In the genomic region with DNA sequence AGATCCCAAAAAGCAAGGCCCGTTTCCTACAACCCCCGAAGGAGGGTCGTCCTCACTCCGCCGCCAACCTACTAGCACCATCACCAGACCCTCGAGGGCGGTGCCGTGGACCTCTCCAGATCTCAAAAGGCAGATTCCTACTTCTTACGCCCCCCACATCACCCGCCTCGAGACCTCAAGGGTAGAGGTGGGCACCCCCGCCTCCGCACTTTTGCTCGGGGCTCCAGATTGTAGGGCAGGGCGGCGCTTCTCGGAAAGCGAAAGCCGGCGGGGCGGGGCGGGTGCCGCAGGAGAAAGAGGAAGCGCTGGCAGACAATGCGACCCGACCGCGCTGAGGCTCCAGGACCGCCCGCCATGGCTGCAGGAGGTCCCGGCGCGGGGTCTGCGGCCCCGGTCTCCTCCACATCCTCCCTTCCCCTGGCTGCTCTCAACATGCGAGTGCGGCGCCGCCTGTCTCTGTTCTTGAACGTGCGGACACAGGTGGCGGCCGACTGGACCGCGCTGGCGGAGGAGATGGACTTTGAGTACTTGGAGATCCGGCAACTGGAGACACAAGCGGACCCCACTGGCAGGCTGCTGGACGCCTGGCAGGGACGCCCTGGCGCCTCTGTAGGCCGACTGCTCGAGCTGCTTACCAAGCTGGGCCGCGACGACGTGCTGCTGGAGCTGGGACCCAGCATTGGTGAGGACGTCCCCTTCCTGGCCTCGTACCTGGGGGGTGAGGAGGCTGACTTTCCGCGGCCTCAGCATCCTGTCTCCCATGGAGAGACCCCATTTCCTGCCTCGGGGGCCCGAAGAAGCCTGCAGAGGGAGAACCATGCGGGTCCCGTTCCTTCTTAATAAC, we compare ENCODE assay signal across 9 cellular contexts. TPM values are rescaled to one million over a fixed set of nuclear protein-coding genes. Genes with fewer than 3 reads are reported as not detected.
A peak's percentile ranks its signal among the peaks of the same experiment; 100 is the strongest.
DNase-seq lines count a peak whose midpoint lies in the region; ATAC-seq, FAIRE-seq and TF ChIP-seq lines count a peak whose summit lies in the region.
"Had no signal": no experiment of that assay in that cellular context is flagged by ENCODE, and none has a peak within 500 bp of the region (broad histone marks: within the 10 kb centered on the region; RNA-seq: fewer than 3 reads in every experiment).

A gene (plus strand): TSS at position 315 of the 844 bp plus-strand sequence. CDS start 40 bp downstream, at position 355.

- DNase-seq in DMS53 (lab: John Stamatoyannopoulos, UW) (peak; percentile 52), DMS53 treated with DMSO at 0.1 percent for 48 hours (lab: John Stamatoyannopoulos, UW; ENCODE audit: unreplicated experiment) (no peak), NOMO-1 treated with DMSO at 0.1 percent for 48 hours (lab: John Stamatoyannopoulos, UW; ENCODE audit: unreplicated experiment) (peak; percentile 84), H1 (ENCODE audit: low read depth in 1 of 2, low spot score in 2 of 2) (peak in 1 of 2 experiments; percentile 85), mesendoderm (peak; percentile 79)
- peak; percentile 72 to 83 (median 75) for DNase-seq in activated CD8-positive, alpha-beta memory T cell treated with anti-CD3 and anti-CD28 coated beads for 48 hours (ENCODE audit: low read depth in 2 of 3, low spot score in 2 of 3)
- DNase-seq in stimulated activated CD8-positive, alpha-beta memory T cell treated with anti-CD3 and anti-CD28 coated beads, Interleukin-15, amount 100 ng/mL, for 1 hour (ENCODE audit: low read depth), result peak; percentile 73

- WGBS in H1 (ENCODE audit: extremely low coverage in 1 of 2, insufficient coverage in 1 of 2, insufficient read length in 1 of 2, insufficient replicate concordance in 2 of 2, low coverage in 1 of 2, low lambda C conversion rate in 2 of 2, missing lambda C conversion rate in 1 of 2), 2 experiments, result 5% methylated on average over 59 of the region's 65 CpGs; no CpG with 5 or more reads in 1 of the 2 experiments
- WGBS in mesendoderm (ENCODE audit: extremely low coverage, insufficient coverage, low lambda C conversion rate), result no CpG with 5 or more reads among the region's 65 CpGs

- TF ChIP-seq EP300 in H1 (IDR thresholded peaks at IDR 0.05; ENCODE audit: borderline replicate concordance in 1 of 2, low read depth in 2 of 2, low read length in 2 of 2), result no peak

- H3K9me3 ChIP-seq in H1 (ENCODE audit: insufficient read depth in 2 of 2, low read depth in 1 of 2, low read length in 1 of 2), result no peaks in the 10 kb centered on the region

- CTCF ChIA-PET in H1 (lab: Charles Lee; ENCODE audit: partially characterized antibody), result interaction anchor here (0.7 to 8.1 kb wide), 13 partner anchors 15 to 667 kb away, joined by 3 to 52 read pairs (median 4); no protein-coding TSS in a partner anchor

- peak in 1 of 2 experiments; percentile 48; a peak in 2 of 3 replicates for TF ChIP-seq POLR2A in H1 (IDR thresholded peaks at IDR 0.05; ENCODE audit: control extremely low read depth in 1 of 2, low read depth in 2 of 2, low read length in 2 of 2)

- no peak within 1 kb of the TSS for H2BK20ac ChIP-seq in H1 (ENCODE audit: low read length)

- H3K9ac ChIP-seq in H1 (replicated peaks in 1 of 4; ENCODE audit: extremely low read depth in 1 of 4, low read depth in 3 of 4, low read length in 3 of 4), result peak within 1 kb of the TSS; percentile 71 to 74 (median 72)
- peak within 1 kb of the TSS; percentile 93 for H3K9ac ChIP-seq in mesendoderm (ENCODE audit: low read length)

- peak within 1 kb of the TSS; percentile 64 to 95 for H3K4me2 ChIP-seq in H1 (ENCODE audit: insufficient read depth in 1 of 2, low read depth in 2 of 2, low read length in 2 of 2)
- peak within 1 kb of the TSS; percentile 86 for H3K4me2 ChIP-seq in mesendoderm (ENCODE audit: low read length)

- no peak within 1 kb of the TSS for H2AK5ac ChIP-seq in H1 (ENCODE audit: low read depth, low read length)
- peak within 1 kb of the TSS; percentile 48 for H2AK5ac ChIP-seq in mesendoderm (ENCODE audit: low read length)

- peak within 1 kb of the TSS; percentile 87 for H2BK5ac ChIP-seq in H1 (ENCODE audit: low read depth, low read length)
- peak within 1 kb of the TSS; percentile 81 for H2BK5ac ChIP-seq in mesendoderm (ENCODE audit: low read length)

- H3K36me3 ChIP-seq in H1 (ENCODE audit: control insufficient read depth in 2 of 4, insufficient read depth in 4 of 4, low read length in 3 of 4) (peaks cover 3 to 16% (median 11%) of the 10 kb centered on the region in 4 experiments; a peak in 6 of 8 replicates), mesendoderm (ENCODE audit: control insufficient read depth, insufficient read depth, low read length) (no peaks in the 10 kb centered on the region)

- peak within 1 kb of the TSS; percentile 99 for H4K91ac ChIP-seq in H1 (replicated peaks; ENCODE audit: insufficient read length, low read length)

- H4K5ac ChIP-seq in H1 (ENCODE audit: insufficient read length, low read depth, low read length), result peak within 1 kb of the TSS; percentile 99
- no peak within 1 kb of the TSS for H4K5ac ChIP-seq in mesendoderm (ENCODE audit: low read length)

- FAIRE-seq in H1 (lab: Jason Lieb, UNC), result no peak
- FAIRE-seq: A204.1 had no signal

- peak within 1 kb of the TSS; percentile 48 for H2BK120ac ChIP-seq in H1 (replicated peaks; ENCODE audit: low read depth, low read length)
- H2BK120ac ChIP-seq in mesendoderm (ENCODE audit: low read depth, low read length), result peak within 1 kb of the TSS; percentile 0

- H3K79me1 ChIP-seq in H1 (ENCODE audit: low read depth, low read length) (no peaks in the 10 kb centered on the region; the same call in 1 of the 2 replicates), mesendoderm (ENCODE audit: low read length) (peaks cover 10% of the 10 kb centered on the region)

- peak within 1 kb of the TSS; percentile 59 for H3K23ac ChIP-seq in H1 (ENCODE audit: insufficient read length)
- peak within 1 kb of the TSS; percentile 90 for H3K23ac ChIP-seq in mesendoderm (ENCODE audit: low read length)

- peak within 1 kb of the TSS; percentile 29 for H3K14ac ChIP-seq in H1 (ENCODE audit: insufficient read length)

- no peak for TF ChIP-seq CTCF in H1 (IDR thresholded peaks at IDR 0.05; ENCODE audit: control extremely low read depth in 1 of 3, insufficient read depth in 1 of 3, low read depth in 1 of 3, low read length in 3 of 3)

- H3K56ac ChIP-seq in H1 (replicated peaks; ENCODE audit: insufficient read length, low read depth, low read length), result peak within 1 kb of the TSS; percentile 77
- peak within 1 kb of the TSS; percentile 97 for H3K56ac ChIP-seq in mesendoderm (ENCODE audit: low read length)

- H3K23me2 ChIP-seq in H1 (ENCODE audit: low read depth, low read length), result peaks cover 21% of the 10 kb centered on the region

- H3K4ac ChIP-seq in H1 (replicated peaks; ENCODE audit: insufficient read length, low read depth, low read length) (peak within 1 kb of the TSS; percentile 93), mesendoderm (ENCODE audit: low read depth, low read length) (peak within 1 kb of the TSS; percentile 66)

- peak within 1 kb of the TSS; percentile 96 for H2BK12ac ChIP-seq in H1 (ENCODE audit: low read depth, low read length)

- POLR2A ChIA-PET in H1 (lab: Charles Lee; ENCODE audit: partially characterized antibody), result interaction anchor here (0.7 to 3.7 kb wide), 5 partner anchors 9 to 41 kb away, joined by 3 to 38 read pairs (median 3); a partner anchor contains a TSS

- 0 out of 4 replicates have a peak, but pooled peaks of 1 of the 2 experiments have one; percentile 12 for TF ChIP-seq RAD21 in H1 (IDR thresholded peaks at IDR 0.05 in 1 of 2, conservative IDR thresholded peaks at IDR 0.05 in 1 of 2; ENCODE audit: low read depth in 2 of 2, low read length in 2 of 2)

- H4K8ac ChIP-seq in H1 (ENCODE audit: extremely low read depth, insufficient read depth, low read length) (peak within 1 kb of the TSS; percentile 96), mesendoderm (ENCODE audit: low read depth, low read length) (no peak within 1 kb of the TSS)

- H3K79me2 ChIP-seq in H1 (ENCODE audit: control insufficient read depth in 1 of 2, insufficient read depth in 2 of 2, low read length in 2 of 2), result peaks cover 0 to 12% of the 10 kb centered on the region in 2 experiments; a peak in 1 of 4 replicates
- peaks cover 7% of the 10 kb centered on the region for H3K79me2 ChIP-seq in mesendoderm (ENCODE audit: control insufficient read depth, insufficient read depth, low read length)

- peak within 1 kb of the TSS; percentile 98 for H3K18ac ChIP-seq in H1 (ENCODE audit: extremely low read depth, low read length)
- H3K18ac ChIP-seq in mesendoderm (ENCODE audit: low read length), result peak within 1 kb of the TSS; percentile 53

- H3K27ac ChIP-seq in H1 (ENCODE audit: low read depth, low read length) (peak within 1 kb of the TSS; percentile 27; the same call in 1 of the 2 replicates), mesendoderm (ENCODE audit: low read depth, low read length) (peak within 1 kb of the TSS; percentile 87)

- H3K4me3 ChIP-seq in H1 (ENCODE audit: extremely low read depth in 1 of 4, insufficient read depth in 2 of 4, low read depth in 3 of 4, low read length in 4 of 4) (peak within 1 kb of the TSS; percentile 73 to 87 (median 84)), mesendoderm (ENCODE audit: low read length) (peak within 1 kb of the TSS; percentile 73)

- H2BK15ac ChIP-seq in H1 (ENCODE audit: low read length) (peak within 1 kb of the TSS; percentile 99), mesendoderm (replicated peaks; ENCODE audit: low read depth) (no peak within 1 kb of the TSS)

- H3K4me1 ChIP-seq in H1 (replicated peaks in 1 of 4; ENCODE audit: control insufficient read depth in 3 of 4, insufficient read depth in 4 of 4, low read length in 3 of 4), result peaks cover 7 to 16% (median 13%) of the 10 kb centered on the region in 4 experiments
- H3K4me1 ChIP-seq in mesendoderm (ENCODE audit: control insufficient read depth, low read depth, low read length), result peaks cover 8% of the 10 kb centered on the region

- peaks cover 0 to 2% of the 10 kb centered on the region in 2 experiments for H4K20me1 ChIP-seq in H1 (replicated peaks in 1 of 2; ENCODE audit: control insufficient read depth in 1 of 2, insufficient read depth in 2 of 2, low read length in 2 of 2)

- no peaks in the 10 kb centered on the region for H3K27me3 ChIP-seq in H1 (replicated peaks in 1 of 4; ENCODE audit: control insufficient read depth in 3 of 4, extremely low read depth in 1 of 4, insufficient read depth in 3 of 4, low read length in 3 of 4)
- no peaks in the 10 kb centered on the region for H3K27me3 ChIP-seq in mesendoderm (ENCODE audit: insufficient read depth, low read length, poor library complexity)

- peak; percentile 43 for ATAC-seq in HG02943 (IDR thresholded peaks at IDR 0.05; ENCODE audit: low read depth, unreplicated experiment)

- peak within 1 kb of the TSS; percentile 43; the same call in 1 of the 2 replicates for H2AFZ ChIP-seq in H1 (ENCODE audit: low read length)

RNA-seq across cellular contexts. Expression of the gene that starts here (rescaled TPM):
- total RNA-seq in H1 (2021; fragmentation: NEBNext Ultra II Directional; extraction: Animal tissue kit (Norgen Biotek cat#: 25700)), result 19.7 and 22.1 TPM in 2 replicates
- 22.5 and 31.1 TPM in 2 replicates for polyA plus RNA-seq in H1 (2011; rRNA removed)
- polyA plus RNA-seq in H1 (2011; cell fraction: cytosol; rRNA removed), result 24.4 TPM
- 31.6 TPM for polyA plus RNA-seq in H1 (2011; cell fraction: nucleus; rRNA removed)
- 19.8 to 24.7 TPM (median 21.4 TPM) in 4 replicates for polyA plus RNA-seq in H1 (2012, experiment 1 of 2)
- polyA plus RNA-seq in H1 (2012, experiment 2 of 2), result 23.3 TPM
- 19.7 TPM for polyA plus RNA-seq in H1 (2013, experiment 1 of 2)
- 19.4 TPM for polyA plus RNA-seq in H1 (2013, experiment 2 of 2)
- 32.9 and 47.0 TPM in 2 replicates for polyA minus RNA-seq in H1 (2011; rRNA and poly(A)+ RNA removed)
- polyA minus RNA-seq in H1 (2011; cell fraction: cytosol; rRNA and poly(A)+ RNA removed), result 17.0 TPM
- polyA minus RNA-seq in H1 (2011; cell fraction: nucleus; rRNA and poly(A)+ RNA removed), result 14.5 TPM
- 26.2 TPM for polyA plus RNA-seq in mesendoderm (2013, experiment 1 of 2)
- 26.8 TPM for polyA plus RNA-seq in mesendoderm (2013, experiment 2 of 2)
